Comparison of ENCODE assay signal across 19 cellular contexts in genomic region chr19:42115705-42116104, GRCh38. TPM values are rescaled to one million over a fixed set of nuclear protein-coding genes. Genes with fewer than 3 reads are reported as not detected.
DNase-seq lines count a peak whose midpoint lies in the region; ATAC-seq and TF ChIP-seq lines count a peak whose summit lies in the region.
"Had no signal": no experiment of that assay in that cellular context is flagged by ENCODE, and none has a peak within 500 bp of the region (broad histone marks: within the 10 kb centered on the region; RNA-seq: fewer than 3 reads in every experiment).

No MANE protein-coding gene starts in this region.

- peaks cover under 1% of the 10 kb centered on the region for H3K4me1 ChIP-seq in CD4-positive, alpha-beta memory T cell (ENCODE audit: insufficient read depth, low read length)
- H3K4me1 ChIP-seq in mesenchymal stem cell (ENCODE audit: control insufficient read depth, insufficient read depth, low read depth, low read length) (peaks cover 32% of the 10 kb centered on the region), transverse colon (peaks cover 0 to 11% (median 2%) of the 10 kb centered on the region in 4 donors)
- H3K4me1 ChIP-seq: upper lobe of right lung had no signal

- H4K91ac ChIP-seq in mesenchymal stem cell (ENCODE audit: low read length): no peak overlapping the region

- POLR2A ChIA-PET in CD4-positive, alpha-beta memory T cell (lab: Charles Lee; ENCODE audit: partially characterized antibody): interaction anchor here (1.4 to 1.7 kb wide), 2 partner anchors 11 to 17 kb away, joined by 3 to 6 read pairs; partner anchors contain the start of gene POU2F2
- POLR2A ChIA-PET in activated CD8-positive, alpha-beta T cell treated with anti-CD3 and anti-CD28 coated beads for 36 hours (lab: Charles Lee): interaction anchor here (0.9 kb wide), 1 partner anchor 13 kb away, joined by 3 read pairs; no protein-coding TSS in a partner anchor

- H3K9me3 Mint-ChIP-seq in CD4-positive, alpha-beta memory T cell: no peaks in the 10 kb centered on the region
- H3K9me3 Mint-ChIP-seq in IgD-negative memory B cell (no peaks in the 10 kb centered on the region), osteocyte (ENCODE audit: unreplicated experiment) (no peaks in the 10 kb centered on the region)
- H3K9me3 Mint-ChIP-seq in activated CD8-positive, alpha-beta T cell treated with anti-CD3 and anti-CD28 coated beads for 36 hours: no peaks in the 10 kb centered on the region
- H3K9me3 Mint-ChIP-seq: dendritic cell treated with granulocyte-macrophage colony-stimulating factor and Interleukin-4, amounts not matched to agents 40 ng/mL and 50 ng/mL, for 4 days had no signal

- in situ Hi-C loops in transverse colon (cut with MboI; ENCODE audit: low pct_ligation_motif_present in 1 of 4, low pct_unique_long_range_greater_than_20kb in 1 of 4, low sequenced_read_pairs in 3 of 4): loop anchor here in 3 of 4 donors (10.0 to 25.0 kb wide), 2 partner anchors 197 to 209 kb away; partner anchors contain the start of genes PAFAH1B3 (in 2 of the 3), PRR19 (in 2 of the 3), TMEM145 (in 2 of the 3) and MEGF8 (in 1 of the 3)

- TF ChIP-seq POLR2A in transverse colon (IDR thresholded peaks at IDR 0.05): no peak

- H2BK120ac ChIP-seq in mesenchymal stem cell (ENCODE audit: low read depth, low read length): no peak overlapping the region

- TF ChIP-seq EP300 in transverse colon (IDR thresholded peaks at IDR 0.05; ENCODE audit: low read depth): no peak

- no peak overlapping the region for H2BK15ac ChIP-seq in mesenchymal stem cell (ENCODE audit: low read depth, poor library complexity, severe bottlenecking)

- ATAC-seq in activated CD8-positive, alpha-beta T cell treated with anti-CD3 and anti-CD28 coated beads for 36 hours: no peak
- ATAC-seq: activated CD4-positive, CD25-positive, alpha-beta regulatory T cell treated with anti-CD3 and anti-CD28 coated beads, Interleukin-2, amount 50 U/mL, for 24 hours; heart left ventricle; upper lobe of right lung had no signal

- H3K9me3 ChIP-seq in CD4-positive, alpha-beta memory T cell (ENCODE audit: control insufficient read depth in 1 of 2, low read length in 2 of 2): no peaks in the 10 kb centered on the region
- H3K9me3 ChIP-seq in mesenchymal stem cell (ENCODE audit: control insufficient read depth, low read length): no peaks in the 10 kb centered on the region
- H3K9me3 ChIP-seq in transverse colon: no peaks in the 10 kb centered on the region
- H3K9me3 ChIP-seq: heart left ventricle, upper lobe of right lung had no signal

- no peak overlapping the region for H3K27ac ChIP-seq in CD4-positive, alpha-beta memory T cell (ENCODE audit: low read depth, low read length)
- H3K27ac ChIP-seq in mesenchymal stem cell (ENCODE audit: low read length, poor library complexity, severe bottlenecking) (no peak overlapping the region), transverse colon (peak overlapping the region in 1 of 4 donors; percentile 58)
- H3K27ac ChIP-seq: cardiac muscle cell, heart left ventricle, upper lobe of right lung had no signal

- H3K23ac ChIP-seq in mesenchymal stem cell (ENCODE audit: low read length in 2 of 2): no peak overlapping the region

- H3K4ac ChIP-seq in mesenchymal stem cell (ENCODE audit: low read depth in 1 of 2, low read length in 2 of 2): no peak overlapping the region

- H4K8ac ChIP-seq in mesenchymal stem cell (ENCODE audit: low read length): no peak overlapping the region

- H2BK12ac ChIP-seq in mesenchymal stem cell (ENCODE audit: low read length in 2 of 2): no peak overlapping the region

- CTCF ChIA-PET in CD4-positive, alpha-beta memory T cell (lab: Charles Lee; ENCODE audit: partially characterized antibody): interaction anchor here (0.9 to 1.3 kb wide), 3 partner anchors 9 to 181 kb away, joined by 3 to 4 read pairs (median 4); no protein-coding TSS in a partner anchor
- CTCF ChIA-PET in activated CD8-positive, alpha-beta T cell treated with anti-CD3 and anti-CD28 coated beads for 36 hours (lab: Charles Lee): interaction anchor here (1.5 to 2.7 kb wide), 3 partner anchors 9 to 68 kb away, joined by 3 to 12 read pairs (median 6); no protein-coding TSS in a partner anchor

- no peak overlapping the region for H2BK5ac ChIP-seq in mesenchymal stem cell (ENCODE audit: low read depth, low read length, poor library complexity, severe bottlenecking)

- no peak overlapping the region for H3K4me2 ChIP-seq in mesenchymal stem cell (ENCODE audit: low read length, poor library complexity, severe bottlenecking)

- peaks cover 2% of the 10 kb centered on the region for H3K79me1 ChIP-seq in mesenchymal stem cell (replicated peaks; ENCODE audit: low read length, poor library complexity, severe bottlenecking)

- peak overlapping the region in 6 of 7 donors; percentile 23 to 85 (median 60) for H3K27ac Mint-ChIP-seq in CD4-positive, alpha-beta memory T cell
- H3K27ac Mint-ChIP-seq in IgD-negative memory B cell (peak overlapping the region; percentile 88 to 97 (median 96)), osteocyte (ENCODE audit: unreplicated experiment) (no peak overlapping the region)
- H3K27ac Mint-ChIP-seq in activated CD8-positive, alpha-beta T cell treated with anti-CD3 and anti-CD28 coated beads for 36 hours: peak overlapping the region; percentile 5
- H3K27ac Mint-ChIP-seq: dendritic cell treated with granulocyte-macrophage colony-stimulating factor and Interleukin-4, amounts not matched to agents 40 ng/mL and 50 ng/mL, for 4 days had no signal

- H3K4me3 Mint-ChIP-seq in CD4-positive, alpha-beta memory T cell: no peak overlapping the region
- peak overlapping the region in 3 of 4 donors; percentile 31 to 38 (median 36) for H3K4me3 Mint-ChIP-seq in IgD-negative memory B cell
- no peak overlapping the region for H3K4me3 Mint-ChIP-seq in activated CD8-positive, alpha-beta T cell treated with anti-CD3 and anti-CD28 coated beads for 36 hours
- H3K4me3 Mint-ChIP-seq in osteocyte (ENCODE audit: unreplicated experiment): no peak overlapping the region
- H3K4me3 Mint-ChIP-seq: dendritic cell treated with granulocyte-macrophage colony-stimulating factor and Interleukin-4, amounts not matched to agents 40 ng/mL and 50 ng/mL, for 4 days had no signal

- DNase-seq in CD4-positive, alpha-beta memory T cell: peak in 1 of 5 donors; percentile 6
- no peak for DNase-seq in activated CD8-positive, alpha-beta T cell treated with anti-CD3 and anti-CD28 coated beads for 36 hours
- no peak for DNase-seq in mesenchymal stem cell
- no peak for DNase-seq in NCI-H2227 (lab: John Stamatoyannopoulos, UW; ENCODE audit: unreplicated experiment)
- no peak for DNase-seq in transverse colon
- no peak for DNase-seq in osteocyte (ENCODE audit: extremely low spot score, unreplicated experiment)
- DNase-seq: amniotic stem cell; COR-L47; heart left ventricle; KBM-7; NCI-H187 treated with DMSO at 0.1 percent for 48 hours; NCI-H446; small intestine; stimulated activated CD4-positive, alpha-beta T cell treated with anti-CD3 and anti-CD28 coated beads, Interleukin-4, amount 100 ng/mL, for 24 hours; upper lobe of right lung had no signal

- no peaks in the 10 kb centered on the region for H3K27me3 ChIP-seq in CD4-positive, alpha-beta memory T cell (ENCODE audit: insufficient read depth, low read length)
- H3K27me3 ChIP-seq in mesenchymal stem cell (ENCODE audit: control insufficient read depth in 1 of 2, insufficient read depth in 1 of 2, low read length in 2 of 2) (no peaks in the 10 kb centered on the region), transverse colon (no peaks in the 10 kb centered on the region)
- H3K27me3 ChIP-seq: cardiac muscle cell, heart left ventricle, upper lobe of right lung had no signal

- H3K9ac ChIP-seq in mesenchymal stem cell (ENCODE audit: low read length): no peak overlapping the region

- H3K14ac ChIP-seq in mesenchymal stem cell (ENCODE audit: low read length in 2 of 2): no peak overlapping the region

- H3K36me3 Mint-ChIP-seq in CD4-positive, alpha-beta memory T cell: peaks cover 24 to 69% of the 10 kb centered on the region in 2 donors
- no peaks in the 10 kb centered on the region for H3K36me3 Mint-ChIP-seq in IgD-negative memory B cell
- H3K36me3 Mint-ChIP-seq in activated CD8-positive, alpha-beta T cell treated with anti-CD3 and anti-CD28 coated beads for 36 hours (ENCODE audit: low read depth): peaks cover 48% of the 10 kb centered on the region
- H3K36me3 Mint-ChIP-seq in osteocyte (ENCODE audit: unreplicated experiment): no peaks in the 10 kb centered on the region

- intact Hi-C loops in CD4-positive, alpha-beta memory T cell (cut with micrococcal nuclease): no loop called here
- intact Hi-C loops in activated CD8-positive, alpha-beta T cell treated with anti-CD3 and anti-CD28 coated beads for 36 hours (cut with micrococcal nuclease): no loop called here
- intact Hi-C loops in transverse colon (cut with DNase I; ENCODE audit: low total_unique reads): no loop called here

- H2AFZ ChIP-seq in mesenchymal stem cell (ENCODE audit: low read depth, low read length): no peak overlapping the region

- H3K4me1 Mint-ChIP-seq in CD4-positive, alpha-beta memory T cell: peaks cover under 1 to 16% (median 11%) of the 10 kb centered on the region in 4 donors
- H3K4me1 Mint-ChIP-seq in IgD-negative memory B cell (peaks cover 44 to 70% (median 64%) of the 10 kb centered on the region in 3 donors), osteocyte (ENCODE audit: unreplicated experiment) (peaks cover 52% of the 10 kb centered on the region)
- H3K4me1 Mint-ChIP-seq in activated CD8-positive, alpha-beta T cell treated with anti-CD3 and anti-CD28 coated beads for 36 hours (ENCODE audit: low read depth): peaks cover 55% of the 10 kb centered on the region

- H3K27me3 Mint-ChIP-seq in CD4-positive, alpha-beta memory T cell: no peaks in the 10 kb centered on the region
- H3K27me3 Mint-ChIP-seq in IgD-negative memory B cell (no peaks in the 10 kb centered on the region), osteocyte (ENCODE audit: unreplicated experiment) (no peaks in the 10 kb centered on the region)
- H3K27me3 Mint-ChIP-seq in activated CD8-positive, alpha-beta T cell treated with anti-CD3 and anti-CD28 coated beads for 36 hours: no peaks in the 10 kb centered on the region
- H3K27me3 Mint-ChIP-seq: dendritic cell treated with granulocyte-macrophage colony-stimulating factor and Interleukin-4, amounts not matched to agents 40 ng/mL and 50 ng/mL, for 4 days had no signal

- TF ChIP-seq CTCF in activated CD8-positive, alpha-beta T cell treated with anti-CD3 and anti-CD28 coated beads for 36 hours (IDR thresholded peaks at IDR 0.05): no peak
- TF ChIP-seq CTCF in transverse colon (IDR thresholded peaks at IDR 0.05) (no peak), osteocyte (IDR thresholded peaks at IDR 0.05) (no peak)

- WGBS in mesenchymal stem cell: 93% methylated on average over 4 of the region's 4 CpGs
- WGBS in transverse colon (ENCODE audit: low coverage in 1 of 2), 2 donors: 40 to 88% methylated on average over 1 to 4 of the region's 4 CpGs

- no peak overlapping the region for H3K18ac ChIP-seq in mesenchymal stem cell (ENCODE audit: low read depth in 1 of 2, low read length in 2 of 2)

- H3K36me3 ChIP-seq in CD4-positive, alpha-beta memory T cell (ENCODE audit: insufficient read depth, low read length): peaks cover 19% of the 10 kb centered on the region
- peaks cover 12 to 38% of the 10 kb centered on the region in 2 experiments for H3K36me3 ChIP-seq in mesenchymal stem cell (ENCODE audit: control insufficient read depth in 1 of 2, insufficient read depth in 2 of 2, low read depth in 1 of 2, low read length in 2 of 2)
- no peaks in the 10 kb centered on the region for H3K36me3 ChIP-seq in transverse colon
- H3K36me3 ChIP-seq: cardiac muscle cell, upper lobe of right lung had no signal

- H2AK5ac ChIP-seq in mesenchymal stem cell (ENCODE audit: low read length, severe bottlenecking): peak overlapping the region; percentile 3

- H3K4me3 ChIP-seq in CD4-positive, alpha-beta memory T cell (ENCODE audit: low read length in 2 of 2): no peak overlapping the region
- H3K4me3 ChIP-seq in mesenchymal stem cell (ENCODE audit: insufficient read depth in 1 of 2, low read depth in 1 of 2, low read length in 2 of 2) (no peak overlapping the region), transverse colon (no peak overlapping the region)
- H3K4me3 ChIP-seq: cardiac muscle cell, heart left ventricle, upper lobe of right lung had no signal

RNA-seq across cellular contexts. Expression of gene POU2F2, which starts 16.5 kb away (rescaled TPM):
- 10 to 100 TPM; 68.5 to 69.3 TPM for total RNA-seq in CD4-positive, alpha-beta memory T cell
- polyA plus RNA-seq in CD4-positive, alpha-beta memory T cell: 10 to 100 TPM in 1 of 2 donors, 1 to 10 TPM in 1; 3.1 to 22.7 TPM
- 89.1 TPM for polyA plus RNA-seq in IgD-negative memory B cell
- 10 to 100 TPM; 37.7 to 40.7 TPM for total RNA-seq in activated CD8-positive, alpha-beta T cell treated with anti-CD3 and anti-CD28 coated beads for 36 hours
- 10.3 TPM for polyA plus RNA-seq in mesenchymal stem cell (2013, experiment 1 of 2)
- 9.3 TPM for polyA plus RNA-seq in mesenchymal stem cell (2013, experiment 2 of 2)
- total RNA-seq in transverse colon: 1 to 10 TPM in 3 of 4 donors, under 1 TPM in 1; 0.96 to 7.1 (median 3.4) TPM
- 0.64 and 1.0 TPM in 2 replicates for total RNA-seq in osteocyte
- total RNA-seq: cardiac muscle cell had no signal

RNA-seq across cellular contexts. Expression of gene ZNF574, which starts 39.7 kb away (rescaled TPM):
- 10 to 100 TPM; 25.1 to 26.0 TPM for total RNA-seq in CD4-positive, alpha-beta memory T cell
- 10 to 100 TPM; 14.8 to 24.6 TPM for polyA plus RNA-seq in CD4-positive, alpha-beta memory T cell
- polyA plus RNA-seq in IgD-negative memory B cell: 24.8 TPM
- total RNA-seq in activated CD8-positive, alpha-beta T cell treated with anti-CD3 and anti-CD28 coated beads for 36 hours: 10 to 100 TPM; 12.4 to 12.8 TPM
- 6.0 TPM for polyA plus RNA-seq in mesenchymal stem cell (2013, experiment 1 of 2)
- 6.3 TPM for polyA plus RNA-seq in mesenchymal stem cell (2013, experiment 2 of 2)
- total RNA-seq in transverse colon (10 to 100 TPM in 3 of 4 donors, 1 to 10 TPM in 1; 8.0 to 18.7 (median 16.5) TPM), osteocyte (15.2 and 15.5 TPM in 2 replicates)

RNA-seq across cellular contexts. Expression of gene GRIK5, which starts 45.7 kb away (rescaled TPM):
- total RNA-seq in CD4-positive, alpha-beta memory T cell: under 1 TPM; 0.12 to 0.17 TPM
- not detected for polyA plus RNA-seq in CD4-positive, alpha-beta memory T cell
- not detected for polyA plus RNA-seq in IgD-negative memory B cell
- total RNA-seq in activated CD8-positive, alpha-beta T cell treated with anti-CD3 and anti-CD28 coated beads for 36 hours: under 1 TPM; 0.63 to 0.95 TPM
- 0.12 TPM for polyA plus RNA-seq in mesenchymal stem cell (2013, experiment 1 of 2)
- 0.07 TPM for polyA plus RNA-seq in mesenchymal stem cell (2013, experiment 2 of 2)
- 10 to 100 TPM in 1 of 4 donors, 1 to 10 TPM in 3; 1.6 to 13.1 (median 3.6) TPM for total RNA-seq in transverse colon
- total RNA-seq in osteocyte: 0.38 and 0.55 TPM in 2 replicates

Comparison
In these comparisons a context has a peak if more than half of its experiments do, and no peak if none do; other contexts are left out.
1. H3K4me3 Mint-ChIP-seq: peak in IgD-negative memory B cell (3 of 4); none in CD4-positive, alpha-beta memory T cell (0 of 8), activated CD8-positive, alpha-beta T cell treated with anti-CD3 and anti-CD28 coated beads for 36 hours (single experiment) and osteocyte (single experiment).
2. RNA of gene POU2F2, which starts 16.5 kb away (total RNA-seq): 68.5 to 69.3 TPM in CD4-positive, alpha-beta memory T cell and 37.7 to 40.7 TPM in activated CD8-positive, alpha-beta T cell treated with anti-CD3 and anti-CD28 coated beads for 36 hours; 0.96 to 7.1 TPM in transverse colon and 0.64 to 1.0 TPM in osteocyte; every median in the first group is over 4 times any median in the second.